In genomic region chr17:38967290-38967738, GRCh38 we compare ENCODE assay signal across 9 cellular contexts. TPM values are rescaled to one million over a fixed set of nuclear protein-coding genes. Genes with fewer than 3 reads are reported as not detected.
DNase-seq lines count a peak whose midpoint lies in the region; ATAC-seq and TF ChIP-seq lines count a peak whose summit lies in the region.
"Had no signal": no experiment of that assay in that cellular context is flagged by ENCODE, and none has a peak within 500 bp of the region (broad histone marks: within the 10 kb centered on the region; RNA-seq: fewer than 3 reads in every experiment).

Gene FBXO47 (minus strand): TSS chr17:38967403. CDS start chr17:38963025, 4,378 bp downstream.

- H3K27me3 Mint-ChIP-seq in CD4-positive, alpha-beta memory T cell = no peaks in the 10 kb centered on the region

- ATAC-seq in GM21529 (IDR thresholded peaks at IDR 0.05; ENCODE audit: unreplicated experiment) = no peak

- H3K9me3 Mint-ChIP-seq in CD4-positive, alpha-beta memory T cell = no peaks in the 10 kb centered on the region

- H3K4me3 Mint-ChIP-seq in CD4-positive, alpha-beta memory T cell = peak within 1 kb of the TSS; percentile 70 to 87 (median 81)

- peaks cover 7% of the 10 kb centered on the region for H3K4me1 ChIP-seq in CD4-positive, alpha-beta memory T cell (ENCODE audit: insufficient read depth, low read length)

- no peaks in the 10 kb centered on the region for H3K9me3 ChIP-seq in CD4-positive, alpha-beta memory T cell (ENCODE audit: control insufficient read depth in 1 of 2, low read length in 2 of 2)
- H3K9me3 ChIP-seq: HAP-1 had no signal

- H3K27ac Mint-ChIP-seq in CD4-positive, alpha-beta memory T cell = peak within 1 kb of the TSS; percentile 74 to 90 (median 86)

- H3K27me3 ChIP-seq in CD4-positive, alpha-beta memory T cell (ENCODE audit: insufficient read depth, low read length) = no peaks in the 10 kb centered on the region

- peak; percentile 37 for TF ChIP-seq POLR2A in erythroblast (IDR thresholded peaks at IDR 0.05; ENCODE audit: low read length)

- no peaks in the 10 kb centered on the region for H3K36me3 ChIP-seq in CD4-positive, alpha-beta memory T cell (ENCODE audit: insufficient read depth, low read length)
- H3K36me3 ChIP-seq: HAP-1 had no signal

- peak; percentile 69 to 89 (median 77) for DNase-seq in CD4-positive, alpha-beta memory T cell
- peak; percentile 98 for DNase-seq in NCI-H2227 (lab: John Stamatoyannopoulos, UW; ENCODE audit: unreplicated experiment)
- peak; percentile 86 for DNase-seq in activated T-cell treated with anti-CD3 and anti-CD28 coated beads, Interleukin-2, amount 50 U/mL, for 48 hours
- peak; percentile 60 to 65 for DNase-seq in erythroblast (lab: John Stamatoyannopoulos, UW)
- peak; percentile 32 for DNase-seq in middle frontal gyrus (ENCODE audit: extremely low spot score, low spot score)
- DNase-seq in stimulated activated CD8-positive, alpha-beta memory T cell treated with anti-CD3 and anti-CD28 coated beads, Interleukin-15, amount 100 ng/mL, for 1 hour (ENCODE audit: low read depth) = peak; percentile 61
- no peak for DNase-seq in DMS 273 treated with DMSO at 0.1 percent for 48 hours (lab: John Stamatoyannopoulos, UW)

- intact Hi-C loops in CD4-positive, alpha-beta memory T cell (cut with micrococcal nuclease) = loop anchor here (5.0 kb wide), 2 partner anchors 95 to 185 kb away; partner anchors contain the start of genes LASP1 and PLXDC1

- no peaks in the 10 kb centered on the region for H3K36me3 Mint-ChIP-seq in CD4-positive, alpha-beta memory T cell

- peak within 1 kb of the TSS in 1 of 2 donors; percentile 10 for H3K4me3 ChIP-seq in CD4-positive, alpha-beta memory T cell (ENCODE audit: low read length in 2 of 2)
- H3K4me3 ChIP-seq: HAP-1 had no signal

- peaks cover 7 to 16% (median 12%) of the 10 kb centered on the region in 4 donors for H3K4me1 Mint-ChIP-seq in CD4-positive, alpha-beta memory T cell

- no peak within 1 kb of the TSS for H3K27ac ChIP-seq in CD4-positive, alpha-beta memory T cell (ENCODE audit: low read depth, low read length)

- CTCF ChIA-PET in CD4-positive, alpha-beta memory T cell (lab: Charles Lee; ENCODE audit: partially characterized antibody) = interaction anchor here (0.8 to 2.9 kb wide), 5 partner anchors 15 to 200 kb away, joined by 3 to 30 read pairs (median 3); no protein-coding TSS in a partner anchor

- POLR2A ChIA-PET in CD4-positive, alpha-beta memory T cell (lab: Charles Lee; ENCODE audit: partially characterized antibody) = interaction anchor here (0.7 to 2.4 kb wide), 9 partner anchors 95 to 271 kb away, joined by 3 to 15 read pairs (median 7); partner anchors contain the start of genes LASP1 and RPL23

RNA-seq across cellular contexts. Expression of gene FBXO47, which starts in this region (rescaled TPM):
- not detected for total RNA-seq in CD4-positive, alpha-beta memory T cell
- polyA plus RNA-seq in CD4-positive, alpha-beta memory T cell = not detected

Comparison
In these comparisons a context has a peak if more than half of its experiments do, and no peak if none do; other contexts are left out.
1. Peak in DNase-seq in CD4-positive, alpha-beta memory T cell; RNA of the gene not detected or under 1 TPM.